ENCODE assay signal across 28 cellular contexts in the genomic region with DNA sequence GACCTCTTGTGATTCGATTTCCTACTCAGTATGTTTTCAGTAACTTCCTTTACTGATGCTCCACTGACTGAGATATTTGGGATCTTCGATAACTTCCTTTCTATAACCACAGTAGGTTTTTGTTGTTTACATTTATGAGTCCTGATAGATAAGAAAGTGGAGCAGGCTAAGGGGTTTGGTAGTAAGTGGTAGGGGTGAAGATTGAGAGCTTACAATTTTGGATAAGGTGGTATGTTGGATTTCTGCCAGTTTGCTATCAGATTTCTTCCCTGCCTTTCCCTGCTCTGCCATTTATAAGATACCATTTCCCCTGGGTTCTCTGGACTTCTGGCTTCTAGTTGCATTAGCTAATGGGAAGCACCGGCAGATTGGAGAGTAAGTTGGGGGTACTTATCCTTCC.
"Had no signal": no experiment of that assay in that cellular context is flagged by ENCODE, and none has a peak within 500 bp of the region (broad histone marks: within the 10 kb centered on the region; RNA-seq: fewer than 3 reads in every experiment).

No MANE protein-coding gene starts in this region.

- H3K4me1 ChIP-seq: gastrocnemius medialis, right lobe of liver, testis had no signal

- H3K4me2 ChIP-seq: hepatocyte had no signal

- ATAC-seq: gastrocnemius medialis, left cardiac atrium, left ventricle myocardium superior, mucosa of descending colon, right lobe of liver had no signal

- H3K36me3 Mint-ChIP-seq: activated naive CD8-positive, alpha-beta T cell had no signal

- H3K9me3 Mint-ChIP-seq: central memory CD8-positive, alpha-beta T cell; nephron; T-helper 2 cell treated with Interferon-gamma antibody and Interleukin-4, amounts not matched to agents 5 μg/mL and 100 μg/mL, for 36 hours had no signal

- FAIRE-seq: bronchial epithelial cell, keratinocyte, urothelium cell line had no signal

- H3K36me3 ChIP-seq: colonic mucosa, gastrocnemius medialis, ovary, right lobe of liver, transverse colon had no signal

- H3K27ac Mint-ChIP-seq: activated naive CD8-positive, alpha-beta T cell; nephron; progenitor cell of endocrine pancreas; T-helper 2 cell treated with Interferon-gamma antibody and Interleukin-4, amounts not matched to agents 5 μg/mL and 100 μg/mL, for 36 hours had no signal

- H3K79me2 ChIP-seq: hepatocyte had no signal

- H3K4me1 Mint-ChIP-seq: central memory CD8-positive, alpha-beta T cell; nephron had no signal

- H3K4me3 ChIP-seq: colonic mucosa, gastrocnemius medialis, hepatocyte, mucosa of descending colon, ovary, right lobe of liver, testis, transverse colon had no signal

- H2AFZ ChIP-seq: hepatocyte had no signal

- H3K27me3 Mint-ChIP-seq: progenitor cell of endocrine pancreas had no signal

- H3K4me3 Mint-ChIP-seq: activated naive CD8-positive, alpha-beta T cell; central memory CD8-positive, alpha-beta T cell; nephron; T-helper 2 cell treated with Interferon-gamma antibody and Interleukin-4, amounts not matched to agents 5 μg/mL and 100 μg/mL, for 36 hours had no signal

- H3K27me3 ChIP-seq: colonic mucosa, gastrocnemius medialis, ovary, right lobe of liver, testis had no signal

- H3K9me3 ChIP-seq: colonic mucosa, gastrocnemius medialis, mucosa of descending colon, ovary, right lobe of liver, testis, transverse colon had no signal

- DNase-seq: activated CD4-positive, alpha-beta T cell treated with anti-CD3 and anti-CD28 coated beads for 48 hours; activated CD4-positive, alpha-beta T cell treated with anti-CD3 and anti-CD28 coated beads, Interleukin-2, amount 50 U/mL, for 48 hours; activated CD8-positive, alpha-beta memory T cell treated with anti-CD3 and anti-CD28 coated beads for 24 hours; activated effector memory CD4-positive, alpha-beta T cell treated with Interleukin-2 at 50 U/mL for 16 hours; activated naive CD4-positive, alpha-beta T cell treated with Interleukin-2 at 50 U/mL for 16 hours; anterior cingulate cortex; colonic mucosa; effector CD8-positive, alpha-beta T cell; gastrocnemius medialis; left cardiac atrium; left ventricle myocardium superior; mucosa of descending colon; ovary; right lobe of liver; stimulated activated CD4-positive, alpha-beta T cell treated with anti-CD3 and anti-CD28 coated beads, Interleukin-2, amount 100 ng/mL, for 48 hours; stimulated activated naive CD4-positive, alpha-beta T cell treated with Interleukin-2 at 50 U/mL for 16 hours; testis; transverse colon had no signal

- H3K27ac ChIP-seq: colonic mucosa, gastrocnemius medialis, hepatocyte, ovary, right lobe of liver, testis, transverse colon, VCaP had no signal
